ENCODE assay signal across 9 cellular contexts in the genomic region with DNA sequence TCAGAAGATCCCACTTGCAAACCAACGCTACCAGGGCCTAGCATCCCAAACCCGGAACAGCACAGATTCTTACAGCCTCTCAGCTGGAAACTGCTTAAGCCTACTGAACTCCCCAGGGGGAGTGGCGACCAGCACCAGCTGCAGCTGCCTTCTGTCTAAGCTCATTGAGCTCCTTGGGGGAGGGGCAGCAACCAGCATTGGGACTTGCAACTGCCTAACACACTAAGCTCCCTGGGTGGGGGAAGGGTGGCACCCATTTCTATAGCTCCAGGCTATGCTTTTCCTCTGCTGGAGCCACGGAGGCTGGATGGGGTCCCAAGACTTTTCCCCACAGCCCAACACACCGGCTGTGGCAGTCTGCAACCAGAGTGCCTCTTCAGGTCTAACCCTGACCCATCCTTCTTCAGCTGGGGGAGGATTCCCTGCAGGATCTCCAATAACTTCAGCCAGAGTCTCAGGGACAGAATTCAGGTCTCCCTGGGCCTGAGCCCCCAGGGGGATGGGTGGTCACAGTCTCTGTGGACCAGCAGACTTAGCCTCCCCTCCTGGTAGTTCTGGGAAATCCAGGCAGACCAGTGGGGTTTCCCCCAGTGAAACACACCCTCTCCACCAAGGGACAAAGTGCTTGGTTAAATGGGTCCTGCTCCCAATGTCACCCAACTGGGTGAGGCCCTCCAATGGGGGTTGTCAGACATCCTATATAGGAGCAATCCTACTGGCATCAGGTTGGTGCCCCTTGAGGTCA. TPM values are rescaled to one million over a fixed set of nuclear protein-coding genes. Genes with fewer than 3 reads are reported as not detected.
DNase-seq lines count a peak whose midpoint lies in the region; ATAC-seq and TF ChIP-seq lines count a peak whose summit lies in the region.
"Had no signal": no experiment of that assay in that cellular context is flagged by ENCODE, and none has a peak within 500 bp of the region (broad histone marks: within the 10 kb centered on the region; RNA-seq: fewer than 3 reads in every experiment).

No MANE protein-coding gene starts in this region.

- H3K36me3 ChIP-seq in upper lobe of right lung = no peaks in the 10 kb centered on the region

- ATAC-seq in GM18909 (IDR thresholded peaks at IDR 0.05; ENCODE audit: poor library complexity, unreplicated experiment) (peak; percentile 99), HG02885 (IDR thresholded peaks at IDR 0.05; ENCODE audit: poor library complexity, unreplicated experiment) (peak; percentile 77), upper lobe of right lung (no peak)
- ATAC-seq: Panc1 had no signal

- H3K4me3 ChIP-seq in fibroblast of pulmonary artery (replicated peaks; ENCODE audit: low read depth, low read length) (no peak overlapping the region), upper lobe of right lung (no peak overlapping the region)

- TF ChIP-seq CTCF in fibroblast of pulmonary artery (IDR thresholded peaks at IDR 0.05; ENCODE audit: low read length, missing control alignments) = no peak
- TF ChIP-seq CTCF in Calu3 (IDR thresholded peaks at IDR 0.05; ENCODE audit: unreplicated experiment) = no peak
- TF ChIP-seq CTCF in chondrocyte (IDR thresholded peaks at IDR 0.05) = no peak
- no peak for TF ChIP-seq CTCF in upper lobe of right lung (IDR thresholded peaks at IDR 0.05)

- H3K4me3 Mint-ChIP-seq in Calu3 (ENCODE audit: low read depth, unreplicated experiment) (no peak overlapping the region), chondrocyte (ENCODE audit: unreplicated experiment) (no peak overlapping the region)

- H3K27me3 ChIP-seq in upper lobe of right lung = no peaks in the 10 kb centered on the region

- H3K9me3 ChIP-seq in upper lobe of right lung = no peaks in the 10 kb centered on the region

- H3K36me3 Mint-ChIP-seq in Calu3 (ENCODE audit: insufficient read depth, unreplicated experiment) (no peaks in the 10 kb centered on the region), chondrocyte (ENCODE audit: low read depth) (peaks cover 16% of the 10 kb centered on the region)

- no peaks in the 10 kb centered on the region for H3K27me3 Mint-ChIP-seq in Calu3 (ENCODE audit: unreplicated experiment)
- no peaks in the 10 kb centered on the region for H3K27me3 Mint-ChIP-seq in chondrocyte (ENCODE audit: low read depth)

- CTCF ChIA-PET in Calu3 (lab: Charles Lee) = no interaction called here

- H3K4me1 Mint-ChIP-seq in Calu3 (ENCODE audit: low read depth, unreplicated experiment) = no peaks in the 10 kb centered on the region
- H3K4me1 Mint-ChIP-seq in chondrocyte (ENCODE audit: low read depth) = no peaks in the 10 kb centered on the region

- H3K27ac ChIP-seq in upper lobe of right lung = no peak overlapping the region

- peak; percentile 82 for DNase-seq in NCI-H1694 treated with DMSO at 0.1 percent for 48 hours (lab: John Stamatoyannopoulos, UW)
- peak; percentile 13 for DNase-seq in fibroblast of pulmonary artery (ENCODE audit: low read depth)
- DNase-seq in Calu3 = no peak
- DNase-seq in activated naive CD4-positive, alpha-beta T cell treated with anti-CD3 and anti-CD28 coated beads, Interleukin-2, amount 50 U/mL, for 16 hours = no peak
- DNase-seq in chondrocyte (ENCODE audit: low spot score) = no peak
- DNase-seq in upper lobe of right lung = no peak

- intact Hi-C loops in Calu3 (cut with micrococcal nuclease; ENCODE audit: unreplicated experiment) = no loop called here
- intact Hi-C loops in upper lobe of right lung (cut with DNase I) = no loop called here

- no peaks in the 10 kb centered on the region for H3K4me1 ChIP-seq in upper lobe of right lung

- no TSS peak for BruUV-seq in Calu3 (replicated peaks; lab: Mats Ljungman, UMichigan)

- no peak overlapping the region for H3K27ac Mint-ChIP-seq in Calu3 (ENCODE audit: unreplicated experiment)
- no peak overlapping the region for H3K27ac Mint-ChIP-seq in chondrocyte (ENCODE audit: unreplicated experiment)

- H3K9me3 Mint-ChIP-seq in Calu3 (ENCODE audit: low read depth, unreplicated experiment) = no peaks in the 10 kb centered on the region
- H3K9me3 Mint-ChIP-seq in chondrocyte (ENCODE audit: low read depth) = peaks cover 37% of the 10 kb centered on the region

RNA-seq across cellular contexts. Expression of gene ITGA4, which starts 45.9 kb away (rescaled TPM):
- total RNA-seq in Calu3 (2022) = 0.33 and 0.34 TPM in 2 replicates
- total RNA-seq in chondrocyte = 21.3 to 23.0 TPM (median 21.5 TPM) in 3 replicates
- 18.4 TPM for total RNA-seq in upper lobe of right lung

Comparison
In these comparisons a context has a peak if more than half of its experiments do, and no peak if none do; other contexts are left out.
1. DNase-seq: peak in NCI-H1694 treated with DMSO at 0.1 percent for 48 hours (single experiment) and fibroblast of pulmonary artery (single experiment); none in Calu3 (single experiment), activated naive CD4-positive, alpha-beta T cell treated with anti-CD3 and anti-CD28 coated beads, Interleukin-2, amount 50 U/mL, for 16 hours (single experiment), chondrocyte (single experiment) and upper lobe of right lung (single experiment).
2. RNA of gene ITGA4, which starts 45.9 kb away (total RNA-seq): 21.3 to 23.0 TPM in chondrocyte and 18.4 TPM in upper lobe of right lung (single experiment); 0.33 to 0.34 TPM in Calu3; every median in the first group is over 10 times any median in the second.